In genomic region chr12:2140858-2141519, GRCh38 we compare ENCODE assay signal across 26 cellular contexts.
A peak's percentile ranks its signal among the peaks of the same experiment; 100 is the strongest.
DNase-seq lines count a peak whose midpoint lies in the region; ATAC-seq and TF ChIP-seq lines count a peak whose summit lies in the region.
"Had no signal": no experiment of that assay in that cellular context is flagged by ENCODE, and none has a peak within 500 bp of the region (broad histone marks: within the 10 kb centered on the region; RNA-seq: fewer than 3 reads in every experiment).

No MANE protein-coding gene starts in this region.

- peak overlapping the region; percentile 19 for H3K27ac Mint-ChIP-seq in activated CD4-positive, alpha-beta T cell treated with anti-CD3 and anti-CD28 coated beads, Interleukin-2, amount 10 ng/mL, durations not matched to agents 7 days and 5 days
- no peak overlapping the region for H3K27ac Mint-ChIP-seq in activated CD4-positive, alpha-beta T cell treated with anti-CD3 and anti-CD28 coated beads, Interleukin-2, amount 10 ng/mL, durations not matched to agents 24 days and 14 days
- H3K27ac Mint-ChIP-seq: B cell; CD8-positive, alpha-beta T cell; IgD-negative memory B cell had no signal

- no peak for DNase-seq in activated CD4-positive, alpha-beta T cell treated with anti-CD3 and anti-CD28 coated beads, Interleukin-2, amount 10 ng/mL, durations not matched to agents 7 days and 5 days
- DNase-seq in activated CD4-positive, alpha-beta T cell treated with anti-CD3 and anti-CD28 coated beads, Interleukin-2, amount 10 ng/mL, durations not matched to agents 24 days and 14 days: no peak
- DNase-seq in left ventricle myocardium inferior: no peak
- DNase-seq in osteoblast (ENCODE audit: insufficient read length, low spot score, missing footprints): peak; percentile 61
- DNase-seq in WERI-Rb-1: no peak
- DNase-seq in HCEC 1CT: no peak
- DNase-seq: Caco-2; CD8-positive, alpha-beta T cell; DMS 273 treated with DMSO at 0.1 percent for 48 hours; DMS79; EL; GDM1; GOT3; MM.1S; NCI-H2029; NCI-H2227 treated with DMSO at 0.1 percent for 48 hours; NCI-H526 treated with DMSO at 0.1 percent for 48 hours; RPMI8226; SHP77 treated with DMSO at 0.1 percent for 48 hours had no signal

- H3K9me3 ChIP-seq in left ventricle myocardium inferior (replicated peaks) (no peaks in the 10 kb centered on the region), osteoblast (ENCODE audit: low read depth, low read length) (no peaks in the 10 kb centered on the region), WERI-Rb-1 (ENCODE audit: severe bottlenecking) (peaks cover 5% of the 10 kb centered on the region)
- H3K9me3 ChIP-seq: Caco-2 had no signal

- peaks cover 100% of the 10 kb centered on the region for H3K4me1 ChIP-seq in left ventricle myocardium inferior
- H3K4me1 ChIP-seq in osteoblast (ENCODE audit: insufficient read depth, low read length): peaks cover 4% of the 10 kb centered on the region

- CTCF ChIA-PET in activated CD4-positive, alpha-beta T cell treated with anti-CD3 and anti-CD28 coated beads, Interleukin-2, amount 10 ng/mL, durations not matched to agents 7 days and 5 days (lab: Charles Lee): interaction anchor here (1.2 kb wide), 1 partner anchor 30 kb away, joined by 3 read pairs; no protein-coding TSS in a partner anchor

- H3K27me3 Mint-ChIP-seq in activated CD4-positive, alpha-beta T cell treated with anti-CD3 and anti-CD28 coated beads, Interleukin-2, amount 10 ng/mL, durations not matched to agents 7 days and 5 days: no peaks in the 10 kb centered on the region
- H3K27me3 Mint-ChIP-seq in activated CD4-positive, alpha-beta T cell treated with anti-CD3 and anti-CD28 coated beads, Interleukin-2, amount 10 ng/mL, durations not matched to agents 24 days and 14 days: peaks cover 5% of the 10 kb centered on the region

- H3K9me3 Mint-ChIP-seq in activated CD4-positive, alpha-beta T cell treated with anti-CD3 and anti-CD28 coated beads, Interleukin-2, amount 10 ng/mL, durations not matched to agents 7 days and 5 days: no peaks in the 10 kb centered on the region
- H3K9me3 Mint-ChIP-seq in activated CD4-positive, alpha-beta T cell treated with anti-CD3 and anti-CD28 coated beads, Interleukin-2, amount 10 ng/mL, durations not matched to agents 24 days and 14 days: no peaks in the 10 kb centered on the region
- H3K9me3 Mint-ChIP-seq: CD8-positive, alpha-beta T cell; IgD-negative memory B cell had no signal

- H3K27me3 ChIP-seq in left ventricle myocardium inferior (ENCODE audit: low read depth): no peaks in the 10 kb centered on the region
- no peaks in the 10 kb centered on the region for H3K27me3 ChIP-seq in osteoblast (ENCODE audit: insufficient read depth, low read length)
- no peaks in the 10 kb centered on the region for H3K27me3 ChIP-seq in WERI-Rb-1 (ENCODE audit: insufficient read depth, low read depth, severe bottlenecking)

- H3K4me3 Mint-ChIP-seq in activated CD4-positive, alpha-beta T cell treated with anti-CD3 and anti-CD28 coated beads, Interleukin-2, amount 10 ng/mL, durations not matched to agents 7 days and 5 days: no peak overlapping the region
- H3K4me3 Mint-ChIP-seq in activated CD4-positive, alpha-beta T cell treated with anti-CD3 and anti-CD28 coated beads, Interleukin-2, amount 10 ng/mL, durations not matched to agents 24 days and 14 days: no peak overlapping the region
- H3K4me3 Mint-ChIP-seq: B cell; CD8-positive, alpha-beta T cell; IgD-negative memory B cell had no signal

- H3K4me3 ChIP-seq in left ventricle myocardium inferior (no peak overlapping the region), osteoblast (ENCODE audit: insufficient read depth, low read length) (no peak overlapping the region), WERI-Rb-1 (ENCODE audit: low read depth, low read length) (no peak overlapping the region)

- H2AFZ ChIP-seq in osteoblast (ENCODE audit: low read length): no peak overlapping the region

- H4K20me1 ChIP-seq in osteoblast (ENCODE audit: insufficient read depth, low read length): peaks cover 14% of the 10 kb centered on the region

- H3K36me3 Mint-ChIP-seq in activated CD4-positive, alpha-beta T cell treated with anti-CD3 and anti-CD28 coated beads, Interleukin-2, amount 10 ng/mL, durations not matched to agents 7 days and 5 days (ENCODE audit: low read depth): no peaks in the 10 kb centered on the region
- H3K36me3 Mint-ChIP-seq in activated CD4-positive, alpha-beta T cell treated with anti-CD3 and anti-CD28 coated beads, Interleukin-2, amount 10 ng/mL, durations not matched to agents 24 days and 14 days (ENCODE audit: low read depth): no peaks in the 10 kb centered on the region
- H3K36me3 Mint-ChIP-seq: CD8-positive, alpha-beta T cell; IgD-negative memory B cell had no signal

- intact Hi-C loops in activated CD4-positive, alpha-beta T cell treated with anti-CD3 and anti-CD28 coated beads, Interleukin-2, amount 10 ng/mL, durations not matched to agents 24 days and 14 days (cut with micrococcal nuclease): no loop called here
- intact Hi-C loops in left ventricle myocardium inferior (cut with micrococcal nuclease): no loop called here

- no peak for ATAC-seq in GM19035 (IDR thresholded peaks at IDR 0.05; ENCODE audit: unreplicated experiment)
- ATAC-seq: CD8-positive, alpha-beta T cell; HCT116 had no signal

- POLR2A ChIA-PET in activated CD4-positive, alpha-beta T cell treated with anti-CD3 and anti-CD28 coated beads, Interleukin-2, amount 10 ng/mL, durations not matched to agents 7 days and 5 days (lab: Charles Lee): no interaction called here

- H3K36me3 ChIP-seq in left ventricle myocardium inferior (peaks cover 6% of the 10 kb centered on the region), osteoblast (ENCODE audit: insufficient read depth, low read length) (no peaks in the 10 kb centered on the region), WERI-Rb-1 (no peaks in the 10 kb centered on the region)

- H3K27ac ChIP-seq in left ventricle myocardium inferior (replicated peaks) (peak overlapping the region; percentile 71), osteoblast (ENCODE audit: low read depth, low read length) (no peak overlapping the region), WERI-Rb-1 (no peak overlapping the region)
- H3K27ac ChIP-seq: 22Rv1, C4-2B, KMS-11 had no signal

- TF ChIP-seq CTCF in left ventricle myocardium inferior (IDR thresholded peaks at IDR 0.05; ENCODE audit: borderline replicate concordance) (no peak), osteoblast (IDR thresholded peaks at IDR 0.05; ENCODE audit: extremely low read depth, low read depth, low read length) (no peak), WERI-Rb-1 (IDR thresholded peaks at IDR 0.05; ENCODE audit: low read depth, low read length) (no peak)

- H3K79me2 ChIP-seq in osteoblast (ENCODE audit: insufficient read depth, low read length): peaks cover 34% of the 10 kb centered on the region

- no peak overlapping the region for H3K4me2 ChIP-seq in osteoblast (ENCODE audit: insufficient read depth, low read length)
- H3K4me2 ChIP-seq: KMS-11 had no signal

- H3K4me1 Mint-ChIP-seq in activated CD4-positive, alpha-beta T cell treated with anti-CD3 and anti-CD28 coated beads, Interleukin-2, amount 10 ng/mL, durations not matched to agents 7 days and 5 days: no peaks in the 10 kb centered on the region
- H3K4me1 Mint-ChIP-seq in activated CD4-positive, alpha-beta T cell treated with anti-CD3 and anti-CD28 coated beads, Interleukin-2, amount 10 ng/mL, durations not matched to agents 24 days and 14 days: no peaks in the 10 kb centered on the region
- H3K4me1 Mint-ChIP-seq: B cell, IgD-negative memory B cell had no signal
